Comparison of ENCODE assay signal across 8 cellular contexts in genomic region chr1:157580179-157580827, GRCh38. TPM values are rescaled to one million over a fixed set of nuclear protein-coding genes. Genes with fewer than 3 reads are reported as not detected.
DNase-seq lines count a peak whose midpoint lies in the region; ATAC-seq, FAIRE-seq and TF ChIP-seq lines count a peak whose summit lies in the region.

No MANE protein-coding gene starts in this region.

- DNase-seq in D341Med (ENCODE audit: low spot score) (peak; percentile 65), H54 (ENCODE audit: insufficient read length, low spot score) (peak; percentile 9), NCI-H2227 treated with DMSO at 0.1 percent for 48 hours (lab: John Stamatoyannopoulos, UW) (peak; percentile 37), ascending aorta (ENCODE audit: low spot score in 2 of 2) (no peak), iPS DF 6.9 (ENCODE audit: low read depth, low spot score) (peak; percentile 63)
- peak; percentile 10 for DNase-seq in stimulated activated CD8-positive, alpha-beta memory T cell treated with anti-CD3 and anti-CD28 coated beads, Interleukin-15, amount 100 ng/mL, for 1 hour (ENCODE audit: low read depth)

- peaks cover 23% of the 10 kb centered on the region for H3K27me3 Mint-ChIP-seq in activated T-helper 17 cell treated with anti-CD3 and anti-CD28 coated beads, Interleukin-2, amount 50 U/mL, for 72 hours

- H3K4me1 ChIP-seq in ascending aorta (no peaks in the 10 kb centered on the region), iPS DF 6.9 (ENCODE audit: control insufficient read depth, insufficient read depth, low read length) (no peaks in the 10 kb centered on the region)

- no CpG with 5 or more reads among the region's 4 CpGs for WGBS in iPS DF 6.9 (ENCODE audit: insufficient coverage, insufficient read length)

- no peaks in the 10 kb centered on the region for H3K9me3 Mint-ChIP-seq in activated T-helper 17 cell treated with anti-CD3 and anti-CD28 coated beads, Interleukin-2, amount 50 U/mL, for 72 hours

- no peaks in the 10 kb centered on the region for H3K36me3 ChIP-seq in ascending aorta
- H3K36me3 ChIP-seq in iPS DF 6.9 (ENCODE audit: control insufficient read depth, insufficient read depth, low read length), result no peaks in the 10 kb centered on the region

- peak; percentile 11 for FAIRE-seq in H54 (lab: Jason Lieb, UNC)

- intact Hi-C loops in ascending aorta (cut with DNase I), result loop anchor here (10.0 kb wide), 1 partner anchor 544 kb away; a partner anchor contains a TSS

- no peak for TF ChIP-seq POLR2A in H54 (IDR thresholded peaks at IDR 0.05; ENCODE audit: low read depth, low read length)

- H3K9me3 ChIP-seq in ascending aorta, result no peaks in the 10 kb centered on the region
- H3K9me3 ChIP-seq in iPS DF 6.9 (ENCODE audit: control insufficient read depth, insufficient read depth, low read length), result no peaks in the 10 kb centered on the region

- TF ChIP-seq CTCF in ascending aorta (IDR thresholded peaks at IDR 0.05), result peak; percentile 27 to 59 (median 37)

- no peaks in the 10 kb centered on the region for H3K4me1 Mint-ChIP-seq in activated T-helper 17 cell treated with anti-CD3 and anti-CD28 coated beads, Interleukin-2, amount 50 U/mL, for 72 hours

- H3K4me3 ChIP-seq in ascending aorta (no peak overlapping the region), iPS DF 6.9 (ENCODE audit: low read length) (no peak overlapping the region)

- no peaks in the 10 kb centered on the region for H3K36me3 Mint-ChIP-seq in activated T-helper 17 cell treated with anti-CD3 and anti-CD28 coated beads, Interleukin-2, amount 50 U/mL, for 72 hours (ENCODE audit: low read depth)

- H3K27ac Mint-ChIP-seq in activated T-helper 17 cell treated with anti-CD3 and anti-CD28 coated beads, Interleukin-2, amount 50 U/mL, for 72 hours, result no peak overlapping the region

- no peaks in the 10 kb centered on the region for H3K27me3 ChIP-seq in ascending aorta
- H3K27me3 ChIP-seq in iPS DF 6.9 (ENCODE audit: control insufficient read depth, insufficient read depth, low read length), result no peaks in the 10 kb centered on the region

- ATAC-seq in HG03378 (IDR thresholded peaks at IDR 0.05; ENCODE audit: unreplicated experiment), result no peak
- no peak for ATAC-seq in activated T-helper 17 cell treated with anti-CD3 and anti-CD28 coated beads, Interleukin-2, amount 50 U/mL, for 72 hours (replicated peaks)

- H3K27ac ChIP-seq in ascending aorta (no peak overlapping the region), iPS DF 6.9 (ENCODE audit: low read length) (no peak overlapping the region)

- no peak overlapping the region for H3K4me3 Mint-ChIP-seq in activated T-helper 17 cell treated with anti-CD3 and anti-CD28 coated beads, Interleukin-2, amount 50 U/mL, for 72 hours

RNA-seq across cellular contexts. Expression of gene FCRL4, which starts 17.6 kb away (rescaled TPM):
- not detected for total RNA-seq in ascending aorta
- total RNA-seq in activated T-helper 17 cell treated with anti-CD3 and anti-CD28 coated beads, Interleukin-2, amount 50 U/mL, for 72 hours, result not detected

RNA-seq across cellular contexts. Expression of gene FCRL5, which starts 28.0 kb away (rescaled TPM):
- not detected for total RNA-seq in ascending aorta
- total RNA-seq in activated T-helper 17 cell treated with anti-CD3 and anti-CD28 coated beads, Interleukin-2, amount 50 U/mL, for 72 hours, result not detected

Comparison
In these comparisons a context has a peak if more than half of its experiments do, and no peak if none do; other contexts are left out.
1. DNase-seq: peak in D341Med (single experiment), H54 (single experiment), NCI-H2227 treated with DMSO at 0.1 percent for 48 hours (single experiment), iPS DF 6.9 (single experiment) and stimulated activated CD8-positive, alpha-beta memory T cell treated with anti-CD3 and anti-CD28 coated beads, Interleukin-15, amount 100 ng/mL, for 1 hour (single experiment); none in ascending aorta (0 of 2).